In the genomic region with DNA sequence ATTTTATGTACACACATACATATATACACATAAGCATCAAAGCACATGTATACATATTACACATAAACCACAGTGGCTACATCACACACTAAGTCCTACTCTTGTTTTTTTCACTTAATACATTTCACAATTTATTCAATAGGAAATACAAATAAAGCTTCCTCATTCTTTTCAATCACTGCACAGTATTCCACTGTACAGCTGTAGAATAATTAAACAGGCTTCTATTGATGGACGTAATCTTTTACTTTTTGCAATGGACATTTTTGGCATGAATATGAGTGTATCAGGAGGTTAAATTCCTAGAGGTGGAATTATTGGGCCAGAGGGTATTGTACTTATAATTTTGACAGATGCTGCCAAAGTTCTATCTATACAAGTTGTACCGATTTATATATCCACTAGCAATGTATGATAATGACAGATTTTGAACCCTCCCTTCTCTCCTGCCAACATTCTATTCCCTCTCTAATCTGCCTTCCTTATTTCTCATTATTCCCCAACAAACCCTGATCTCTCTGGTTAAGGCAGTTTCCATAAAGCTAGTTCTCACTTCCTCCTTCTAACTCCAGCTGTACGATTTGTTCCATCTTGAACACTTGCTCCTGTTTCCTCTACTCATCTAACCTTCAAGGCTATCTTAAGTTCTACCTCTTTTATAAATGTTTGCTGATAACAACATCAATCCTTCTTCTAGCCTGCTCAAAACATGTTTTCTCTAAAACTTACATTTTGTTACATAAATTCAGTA, we compare ENCODE assay signal across 1 cellular context.
TF ChIP-seq lines count a peak whose summit lies in the region.

No MANE protein-coding gene starts in this region.

TF ChIP-seq in HepG2, 621 proteins besides CTCF, POLR2A, EP300 and RAD21 (continued from another document):
- TF ChIP-seq, protein P1, sequence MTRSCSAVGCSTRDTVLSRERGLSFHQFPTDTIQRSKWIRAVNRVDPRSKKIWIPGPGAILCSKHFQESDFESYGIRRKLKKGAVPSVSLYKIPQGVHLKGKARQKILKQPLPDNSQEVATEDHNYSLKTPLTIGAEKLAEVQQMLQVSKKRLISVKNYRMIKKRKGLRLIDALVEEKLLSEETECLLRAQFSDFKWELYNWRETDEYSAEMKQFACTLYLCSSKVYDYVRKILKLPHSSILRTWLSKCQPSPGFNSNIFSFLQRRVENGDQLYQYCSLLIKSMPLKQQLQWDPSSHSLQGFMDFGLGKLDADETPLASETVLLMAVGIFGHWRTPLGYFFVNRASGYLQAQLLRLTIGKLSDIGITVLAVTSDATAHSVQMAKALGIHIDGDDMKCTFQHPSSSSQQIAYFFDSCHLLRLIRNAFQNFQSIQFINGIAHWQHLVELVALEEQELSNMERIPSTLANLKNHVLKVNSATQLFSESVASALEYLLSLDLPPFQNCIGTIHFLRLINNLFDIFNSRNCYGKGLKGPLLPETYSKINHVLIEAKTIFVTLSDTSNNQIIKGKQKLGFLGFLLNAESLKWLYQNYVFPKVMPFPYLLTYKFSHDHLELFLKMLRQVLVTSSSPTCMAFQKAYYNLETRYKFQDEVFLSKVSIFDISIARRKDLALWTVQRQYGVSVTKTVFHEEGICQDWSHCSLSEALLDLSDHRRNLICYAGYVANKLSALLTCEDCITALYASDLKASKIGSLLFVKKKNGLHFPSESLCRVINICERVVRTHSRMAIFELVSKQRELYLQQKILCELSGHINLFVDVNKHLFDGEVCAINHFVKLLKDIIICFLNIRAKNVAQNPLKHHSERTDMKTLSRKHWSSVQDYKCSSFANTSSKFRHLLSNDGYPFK (CRISPR knock-in tag; IDR thresholded peaks at IDR 0.05; ENCODE audit: borderline replicate concordance): no peak
